Comparison of ENCODE assay signal across 19 cellular contexts in genomic region chr2:182628901-182629300, GRCh38.
DNase-seq lines count a peak whose midpoint lies in the region; ATAC-seq lines count a peak whose summit lies in the region.
"Had no signal": no experiment of that assay in that cellular context is flagged by ENCODE, and none has a peak within 500 bp of the region (broad histone marks: within the 10 kb centered on the region; RNA-seq: fewer than 3 reads in every experiment).

No MANE protein-coding gene starts in this region.

- no peak overlapping the region for H2BK120ac ChIP-seq in neuronal stem cell (ENCODE audit: low read depth, low read length)

- no peak overlapping the region for H2AK5ac ChIP-seq in neuronal stem cell (ENCODE audit: low read depth, low read length)

- H3K4me1 ChIP-seq in GM23248 (ENCODE audit: insufficient read depth) (no peaks in the 10 kb centered on the region), neuronal stem cell (ENCODE audit: control insufficient read depth in 2 of 2, insufficient read depth in 1 of 2, low read depth in 1 of 2, low read length in 2 of 2) (peaks cover 3 to 7% of the 10 kb centered on the region in 2 donors)

- H3K4me3 ChIP-seq in GM23248 = no peak overlapping the region
- no peak overlapping the region for H3K4me3 ChIP-seq in neuronal stem cell (ENCODE audit: low read length in 2 of 2)

- H2BK12ac ChIP-seq in neuronal stem cell (ENCODE audit: low read length) = no peak overlapping the region

- H3K9me3 ChIP-seq in GM23248 (ENCODE audit: low read depth) (no peaks in the 10 kb centered on the region), neuronal stem cell (replicated peaks in 1 of 2; ENCODE audit: control insufficient read depth in 2 of 2, insufficient read depth in 1 of 2, low read depth in 1 of 2, low read length in 2 of 2) (no peaks in the 10 kb centered on the region)
- H3K9me3 ChIP-seq: SK-N-SH had no signal

- H3K4me2 ChIP-seq in GM23248 (ENCODE audit: unreplicated experiment) = no peak overlapping the region
- no peak overlapping the region for H3K4me2 ChIP-seq in neuronal stem cell (ENCODE audit: insufficient read depth, low read length, poor library complexity, severe bottlenecking)
- H3K4me2 ChIP-seq: SK-N-SH had no signal

- H3K23ac ChIP-seq in neuronal stem cell (ENCODE audit: low read depth, low read length, poor library complexity) = no peak overlapping the region

- H2BK5ac ChIP-seq in neuronal stem cell (ENCODE audit: low read length) = no peak overlapping the region

- 31 to 38% methylated on average over 3 of the region's 3 CpGs for WGBS in GM23248 (ENCODE audit: low coverage in 1 of 2, low lambda C conversion rate in 2 of 2, missing lambda C conversion rate in 2 of 2), 2 experiments
- WGBS in neuronal stem cell (ENCODE audit: extremely low coverage in 2 of 2, insufficient read length in 2 of 2, insufficient replicate concordance in 1 of 2), 2 donors = no CpG with 5 or more reads among the region's 3 CpGs

- H3K27ac ChIP-seq in GM23248 (no peak overlapping the region), neuronal stem cell (replicated peaks; ENCODE audit: low read length) (no peak overlapping the region)
- H3K27ac ChIP-seq: C4-2B had no signal

- no peak overlapping the region for H2BK15ac ChIP-seq in neuronal stem cell (ENCODE audit: low read length)

- H3K18ac ChIP-seq in neuronal stem cell (ENCODE audit: low read length) = no peak overlapping the region

- H3K36me3 ChIP-seq in GM23248 (ENCODE audit: low read depth) (no peaks in the 10 kb centered on the region), neuronal stem cell (replicated peaks in 1 of 2; ENCODE audit: control insufficient read depth in 2 of 2, insufficient read depth in 2 of 2, low read length in 2 of 2) (no peaks in the 10 kb centered on the region)

- no peaks in the 10 kb centered on the region for H3K79me1 ChIP-seq in neuronal stem cell (ENCODE audit: low read depth, low read length)

- H2AFZ ChIP-seq in GM23248 (0 out of 2 replicates have a peak overlapping the region, but pooled peaks have one; percentile 28), neuronal stem cell (ENCODE audit: low read length) (peak overlapping the region; percentile 47)

- DNase-seq in GM23248 (no peak), NCI-H2171 treated with DMSO at 0.1 percent for 48 hours (lab: John Stamatoyannopoulos, UW) (peak; percentile 90), cerebellar cortex (ENCODE audit: low spot score) (peak; percentile 97), neuronal stem cell (ENCODE audit: low spot score) (no peak), HPDE6-E6E7 (ENCODE audit: extremely low spot score) (no peak), retina (no peak)
- DNase-seq: AML-193, DND-41, H9, NCI-H1105 treated with DMSO at 0.1 percent for 48 hours, NCI-H187, NCI-H2107, NCI-H510A, NCI-H774, SHP77, SK-N-SH, T-cell had no signal

- H4K91ac ChIP-seq in neuronal stem cell (ENCODE audit: low read depth, low read length, poor library complexity) = no peak overlapping the region

- H3F3A ChIP-seq in GM23248 (ENCODE audit: insufficient read depth) = no peaks in the 10 kb centered on the region

- H3K9ac ChIP-seq in GM23248 = no peak overlapping the region
- no peak overlapping the region for H3K9ac ChIP-seq in neuronal stem cell (ENCODE audit: low read depth, low read length, poor library complexity)
- H3K9ac ChIP-seq: SK-N-SH had no signal

- H3K14ac ChIP-seq in neuronal stem cell (ENCODE audit: low read length) = no peak overlapping the region

- H3K9me2 ChIP-seq in GM23248 (ENCODE audit: insufficient read depth) = no peaks in the 10 kb centered on the region
- H3K9me2 ChIP-seq: SK-N-SH had no signal

- in situ Hi-C loops in GM23248 (cut with MboI) = no loop called here

- no peak overlapping the region for H4K8ac ChIP-seq in neuronal stem cell (ENCODE audit: low read depth, low read length)

- no peaks in the 10 kb centered on the region for H3K27me3 ChIP-seq in GM23248 (replicated peaks; ENCODE audit: insufficient read depth)
- H3K27me3 ChIP-seq in neuronal stem cell (ENCODE audit: control insufficient read depth in 3 of 3, insufficient read depth in 3 of 3, low read depth in 1 of 3, low read length in 3 of 3) = no peaks in the 10 kb centered on the region

- ATAC-seq in HG03095 (IDR thresholded peaks at IDR 0.05; ENCODE audit: unreplicated experiment) = no peak
- ATAC-seq: T-cell had no signal

- H4K20me1 ChIP-seq in GM23248 (ENCODE audit: insufficient read depth) = no peaks in the 10 kb centered on the region

- H3K79me2 ChIP-seq in GM23248 (ENCODE audit: insufficient read depth) = no peaks in the 10 kb centered on the region

- no peak overlapping the region for H3K4ac ChIP-seq in neuronal stem cell (ENCODE audit: low read length)

Comparison
In these comparisons a context has a peak if more than half of its experiments do, and no peak if none do; other contexts are left out.
1. DNase-seq: peak in NCI-H2171 treated with DMSO at 0.1 percent for 48 hours (single experiment) and cerebellar cortex (single experiment); none in GM23248 (single experiment), neuronal stem cell (single experiment), HPDE6-E6E7 (single experiment) and retina (single experiment).